10 cellular contexts compared by ENCODE assay signal in genomic region chr6:44569931-44570385, GRCh38.
DNase-seq lines count a peak whose midpoint lies in the region; FAIRE-seq and TF ChIP-seq lines count a peak whose summit lies in the region.
"Had no signal": no experiment of that assay in that cellular context is flagged by ENCODE, and none has a peak within 500 bp of the region (broad histone marks: within the 10 kb centered on the region; RNA-seq: fewer than 3 reads in every experiment).

No MANE protein-coding gene starts in this region.

- DNase-seq in Kasumi-1 (lab: John Stamatoyannopoulos, UW): peak; percentile 96 to 97
- peak in 1 of 2 donors; percentile 66 for DNase-seq in ascending aorta (ENCODE audit: low spot score in 2 of 2)
- DNase-seq in kidney: peak; percentile 78
- peak; percentile 3 to 7 for DNase-seq in thyroid gland
- no peak for DNase-seq in effector CD4-positive, alpha-beta T cell
- DNase-seq in cerebellar nuclear complex (lab: John Stamatoyannopoulos, UW): no peak
- DNase-seq in erythroblast (lab: John Stamatoyannopoulos, UW): no peak
- DNase-seq: NK-92 treated with Interleukin-12 subunit alpha and Interleukin-12 subunit beta, amount 100 ng/mL, for 24 hours; uterus had no signal

- 59 to 61% methylated on average over 5 to 7 of the region's 7 CpGs for WGBS in thyroid gland, 2 donors

- peak overlapping the region in 1 of 2 donors; percentile 42 for H3K4me3 ChIP-seq in ascending aorta
- no peak overlapping the region for H3K4me3 ChIP-seq in kidney (ENCODE audit: low read length in 2 of 2)
- H3K4me3 ChIP-seq in thyroid gland (replicated peaks in 1 of 3): no peak overlapping the region
- H3K4me3 ChIP-seq: HAP-1, uterus had no signal

- H3K9me3 ChIP-seq in ascending aorta: no peaks in the 10 kb centered on the region
- H3K9me3 ChIP-seq in kidney (ENCODE audit: control insufficient read depth in 1 of 2, low read length in 2 of 2): no peaks in the 10 kb centered on the region
- no peaks in the 10 kb centered on the region for H3K9me3 ChIP-seq in thyroid gland
- H3K9me3 ChIP-seq: HAP-1, uterus had no signal

- H3K9ac ChIP-seq in kidney (ENCODE audit: low read length in 2 of 2): no peak overlapping the region

- no peaks in the 10 kb centered on the region for H3K36me3 ChIP-seq in ascending aorta
- no peaks in the 10 kb centered on the region for H3K36me3 ChIP-seq in kidney (ENCODE audit: control insufficient read depth in 1 of 2, insufficient read depth in 2 of 2, low read length in 2 of 2)
- no peaks in the 10 kb centered on the region for H3K36me3 ChIP-seq in thyroid gland
- H3K36me3 ChIP-seq: HAP-1, uterus had no signal

- TF ChIP-seq CTCF in ascending aorta (IDR thresholded peaks at IDR 0.05) (no peak), kidney (IDR thresholded peaks at IDR 0.05; ENCODE audit: borderline replicate concordance, extremely low read depth, insufficient read depth) (no peak), thyroid gland (IDR thresholded peaks at IDR 0.05) (no peak)

- TF ChIP-seq POLR2A in thyroid gland (IDR thresholded peaks at IDR 0.05): no peak
- no peak for TF ChIP-seq POLR2A in erythroblast (IDR thresholded peaks at IDR 0.05; ENCODE audit: low read length)

- H3K27me3 ChIP-seq in ascending aorta: no peaks in the 10 kb centered on the region
- no peaks in the 10 kb centered on the region for H3K27me3 ChIP-seq in thyroid gland
- H3K27me3 ChIP-seq: uterus had no signal

- H3K4me1 ChIP-seq in ascending aorta (peaks cover 0 to 8% of the 10 kb centered on the region in 2 donors), kidney (ENCODE audit: control insufficient read depth in 1 of 2, insufficient read depth in 1 of 2, low read depth in 1 of 2, low read length in 2 of 2) (no peaks in the 10 kb centered on the region), thyroid gland (peaks cover 0 to 4% of the 10 kb centered on the region in 2 donors)
- H3K4me1 ChIP-seq: HAP-1, uterus had no signal

- FAIRE-seq in kidney (lab: Jason Lieb, UNC): no peak

- intact Hi-C loops in ascending aorta (cut with DNase I): no loop called here
- intact Hi-C loops in kidney (cut with DNase I): no loop called here
- intact Hi-C loops in thyroid gland (cut with DNase I): no loop called here

- H3K27ac ChIP-seq in ascending aorta: peak overlapping the region; percentile 31 to 61
- H3K27ac ChIP-seq in kidney (ENCODE audit: low read depth in 2 of 2, low read length in 2 of 2): no peak overlapping the region
- no peak overlapping the region for H3K27ac ChIP-seq in thyroid gland

Comparison
In these comparisons a context has a peak if more than half of its experiments do, and no peak if none do; other contexts are left out.
1. DNase-seq: peak in Kasumi-1 (2 of 2), kidney (single experiment) and thyroid gland (2 of 2); none in effector CD4-positive, alpha-beta T cell (single experiment), cerebellar nuclear complex (0 of 2) and erythroblast (0 of 2).
2. H3K27ac ChIP-seq: peak in ascending aorta (2 of 2); none in kidney (0 of 2) and thyroid gland (0 of 3).